Comparison of ENCODE assay signal across 8 cellular contexts in the genomic region with DNA sequence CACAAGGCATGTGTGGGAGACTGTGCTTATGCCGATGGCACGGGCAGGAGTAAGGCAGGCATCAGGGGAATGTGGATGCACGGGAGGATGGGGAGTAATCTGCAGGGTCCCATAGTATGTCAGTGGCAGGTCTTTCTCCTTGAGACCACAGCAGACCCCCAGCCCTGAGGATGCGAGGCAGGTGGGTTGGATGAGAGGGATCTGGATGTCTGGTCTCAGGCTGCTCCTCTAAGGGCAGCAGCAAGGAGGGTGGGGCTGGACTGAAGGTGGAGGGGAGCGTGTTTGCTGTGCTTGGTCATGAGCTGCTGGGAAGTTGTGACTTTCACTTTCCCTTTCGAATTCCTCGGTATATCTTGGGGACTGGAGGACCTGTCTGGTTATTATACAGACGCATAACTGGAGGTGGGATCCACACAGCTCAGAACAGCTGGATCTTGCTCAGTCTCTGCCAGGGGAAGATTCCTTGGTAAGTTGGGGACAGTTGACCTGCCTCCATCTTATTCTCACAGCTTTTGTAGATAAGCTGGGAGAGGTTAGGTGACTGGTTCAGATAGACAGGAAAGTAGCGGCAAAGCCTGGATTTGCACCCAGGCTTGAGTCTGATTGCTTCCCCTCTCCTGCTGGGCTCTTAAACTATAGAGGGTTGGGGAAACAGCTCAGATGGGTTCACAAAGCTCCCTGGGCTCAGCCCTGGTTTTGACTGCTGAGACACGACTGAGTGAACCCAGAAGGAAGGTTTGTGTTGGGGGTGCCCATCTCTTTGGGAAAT. TPM values are rescaled to one million over a fixed set of nuclear protein-coding genes. Genes with fewer than 3 reads are reported as not detected.
DNase-seq lines count a peak whose midpoint lies in the region; ATAC-seq, FAIRE-seq and TF ChIP-seq lines count a peak whose summit lies in the region.

A gene with protein sequence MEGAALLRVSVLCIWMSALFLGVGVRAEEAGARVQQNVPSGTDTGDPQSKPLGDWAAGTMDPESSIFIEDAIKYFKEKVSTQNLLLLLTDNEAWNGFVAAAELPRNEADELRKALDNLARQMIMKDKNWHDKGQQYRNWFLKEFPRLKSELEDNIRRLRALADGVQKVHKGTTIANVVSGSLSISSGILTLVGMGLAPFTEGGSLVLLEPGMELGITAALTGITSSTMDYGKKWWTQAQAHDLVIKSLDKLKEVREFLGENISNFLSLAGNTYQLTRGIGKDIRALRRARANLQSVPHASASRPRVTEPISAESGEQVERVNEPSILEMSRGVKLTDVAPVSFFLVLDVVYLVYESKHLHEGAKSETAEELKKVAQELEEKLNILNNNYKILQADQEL (plus strand): TSS at position 380 of the 769 bp plus-strand sequence. CDS start 1,823 bp downstream, outside the sequence.

- H4K20me1 ChIP-seq in GM12878 (ENCODE audit: control insufficient read depth, insufficient read depth): no peaks in the 10 kb centered on the region

- H3K36me3 ChIP-seq in Panc1 (ENCODE audit: control insufficient read depth, insufficient read depth, low read length) (no peaks in the 10 kb centered on the region), GM12878 (ENCODE audit: control insufficient read depth in 2 of 2, insufficient read depth in 2 of 2, low read length in 1 of 2) (peaks cover 0 to 9% of the 10 kb centered on the region in 2 experiments; a peak in 1 of 4 replicates)

- peak within 1 kb of the TSS; percentile 76 for H3K27ac ChIP-seq in Panc1 (ENCODE audit: low read length)
- H3K27ac ChIP-seq in GM12878 (ENCODE audit: control insufficient read depth, insufficient read depth): peak within 1 kb of the TSS; percentile 80

- H3K4me1 ChIP-seq in Panc1 (ENCODE audit: control insufficient read depth, insufficient read depth, low read length): peaks cover 5% of the 10 kb centered on the region; the same call in 1 of the 2 replicates
- H3K4me1 ChIP-seq in GM12878 (ENCODE audit: control insufficient read depth, insufficient read depth, low read length): peaks cover 38% of the 10 kb centered on the region

- H3K4me3 ChIP-seq in AG09309 (ENCODE audit: control insufficient read depth, low read depth, low read length) (peak within 1 kb of the TSS; percentile 18), Panc1 (ENCODE audit: low read depth in 2 of 2, low read length in 2 of 2) (peak within 1 kb of the TSS; percentile 33 to 66), GM12878 (peak within 1 kb of the TSS; percentile 91)

- no peak for TF ChIP-seq EP300 in GM12878 (IDR thresholded peaks at IDR 0.05; ENCODE audit: borderline replicate concordance in 1 of 2, control insufficient read depth in 1 of 2, low read depth in 2 of 2, low read length in 2 of 2)

- FAIRE-seq in GM12878 (lab: Jason Lieb, UNC): peak; percentile 70

- peak within 1 kb of the TSS; percentile 62 for H2AFZ ChIP-seq in GM12878 (ENCODE audit: control insufficient read depth, low read depth, low read length)

- in situ Hi-C loops in Panc1 (cut with HindIII; ENCODE audit: low pct_unique_long_range_greater_than_20kb, low sequenced_read_pairs) (no loop called here), GM12878 (cut with MboI) (no loop called here)

- peak within 1 kb of the TSS; percentile 91 for H3K4me2 ChIP-seq in GM12878 (ENCODE audit: control insufficient read depth, insufficient read depth)

- no peak for TF ChIP-seq RAD21 in GM12878 (IDR thresholded peaks at IDR 0.05; ENCODE audit: insufficient read depth, low read depth, low read length)

- H3K9ac ChIP-seq in GM12878 (ENCODE audit: control insufficient read depth, insufficient read depth, low read length): peak within 1 kb of the TSS; percentile 79

- CTCF ChIA-PET in Panc1 (lab: Charles Lee) (interaction anchor here (0.5 kb wide), 1 partner anchor 144 kb away, joined by 7 read pairs; no protein-coding TSS in a partner anchor), GM12878 (lab: Yijun Ruan, JAX) (interaction anchor here (0.5 to 13.2 kb wide), 9 partner anchors 8 to 187 kb away, joined by 3 to 153 read pairs (median 4); partner anchors contain the start of gene APOL2)

- peak; percentile 48 for ATAC-seq in GM19397 (IDR thresholded peaks at IDR 0.05; ENCODE audit: unreplicated experiment)
- ATAC-seq in Panc1: peak; percentile 93
- ATAC-seq in GM12878: peak; percentile 83

- BruUV-seq in Panc1 (replicated peaks; lab: Mats Ljungman, UMichigan) (no TSS peak), GM12878 (replicated peaks; lab: Mats Ljungman, UMichigan) (no TSS peak)

- RAD21 ChIA-PET in GM12878 (lab: Charles Lee; ENCODE audit: unreplicated experiment): interaction anchor here (0.8 to 12.0 kb wide), 7 partner anchors 14 to 58 kb away, joined by 3 to 100 read pairs (median 3); partner anchors contain the start of gene APOL2

- 19% methylated on average over 10 of the region's 10 CpGs for WGBS in GM12878 (ENCODE audit: insufficient coverage, insufficient replicate concordance, low lambda C conversion rate, missing lambda C conversion rate)

- H3K27me3 ChIP-seq in Panc1 (ENCODE audit: control insufficient read depth, insufficient read depth, low read length): no peaks in the 10 kb centered on the region
- H3K27me3 ChIP-seq in GM12878 (replicated peaks in 1 of 2; ENCODE audit: control insufficient read depth in 2 of 2, insufficient read depth in 2 of 2, low read length in 1 of 2): no peaks in the 10 kb centered on the region

- DNase-seq in AG09309 (ENCODE audit: low read depth) (no peak), Panc1 (ENCODE audit: low read depth, low spot score) (no peak), GM12878 (ENCODE audit: low read depth, low spot score) (peak; percentile 62), kidney tubule cell (ENCODE audit: low spot score) (peak; percentile 78), Kasumi-1 (lab: John Stamatoyannopoulos, UW) (no peak), cortex of kidney (lab: John Stamatoyannopoulos, UW) (no peak)
- DNase-seq in stimulated activated naive CD4-positive, alpha-beta T cell (lab: John Stamatoyannopoulos, UW): peak; percentile 18 to 63 (median 38)

- intact Hi-C loops in Panc1 (cut with micrococcal nuclease; ENCODE audit: unreplicated experiment): no loop called here
- intact Hi-C loops in GM12878 (cut with micrococcal nuclease; ENCODE audit: unreplicated experiment): no loop called here

- POLR2A ChIA-PET in Panc1 (lab: Charles Lee) (no interaction called here), GM12878 (lab: Charles Lee) (interaction anchor here (0.6 to 6.5 kb wide), 7 partner anchors 9 to 143 kb away, joined by 3 to 99 read pairs (median 4); partner anchors contain the start of gene APOL2)

- TF ChIP-seq CTCF in AG09309 (IDR thresholded peaks at IDR 0.05; ENCODE audit: control insufficient read depth, insufficient read depth, low read depth, low read length, missing control alignments): no peak
- TF ChIP-seq CTCF in Panc1 (IDR thresholded peaks at IDR 0.05): no peak
- TF ChIP-seq CTCF in GM12878 (IDR thresholded peaks at IDR 0.05 in 2 of 3, conservative IDR thresholded peaks at IDR 0.05 in 1 of 3; ENCODE audit: control insufficient read depth in 2 of 3, extremely low read depth in 1 of 3, insufficient read depth in 1 of 3, low read depth in 3 of 3, low read length in 3 of 3): no peak

- SMC1A ChIA-PET in GM12878 (lab: Charles Lee; ENCODE audit: uncharacterized antibody, unreplicated experiment): interaction anchor here (0.8 to 9.8 kb wide), 8 partner anchors 8 to 94 kb away, joined by 3 to 165 read pairs (median 4); partner anchors contain the start of gene APOL2

- no peaks in the 10 kb centered on the region for H3K9me3 ChIP-seq in Panc1 (ENCODE audit: control insufficient read depth, insufficient read depth, low read depth, low read length)
- H3K9me3 ChIP-seq in GM12878 (replicated peaks; ENCODE audit: control insufficient read depth, insufficient read depth, low read length): no peaks in the 10 kb centered on the region

- H3K79me2 ChIP-seq in GM12878 (ENCODE audit: control insufficient read depth, insufficient read depth, low read length): peaks cover 23% of the 10 kb centered on the region

- TF ChIP-seq POLR2A in GM12878 (IDR thresholded peaks at IDR 0.05; ENCODE audit: low read depth, low read length): 0 out of 2 replicates have a peak, but pooled peaks have one; percentile 49

TF ChIP-seq in GM12878, 131 proteins besides CTCF, POLR2A, EP300 and RAD21 (continues in another document):
- no peak for TF ChIP-seq RELA (IDR thresholded peaks at IDR 0.05; ENCODE audit: borderline replicate concordance, partially characterized antibody)
- TF ChIP-seq HDAC6 (IDR thresholded peaks at IDR 0.05; ENCODE audit: unreplicated experiment): no peak
- TF ChIP-seq POU2F2 (IDR thresholded peaks at IDR 0.05; ENCODE audit: borderline replicate concordance, low read depth, low read length): peak; percentile 7; the same call in 1 of the 3 replicates
- TF ChIP-seq ZNF622 (IDR thresholded peaks at IDR 0.05): no peak
- TF ChIP-seq ZNF24 (IDR thresholded peaks at IDR 0.05): 0 out of 2 replicates have a peak, but pooled peaks have one; percentile 7

RNA-seq across cellular contexts. Expression of the gene that starts here (rescaled TPM):
- total RNA-seq in Panc1 (2021; ENCODE audit: unreplicated experiment): 16.0 TPM
- polyA plus RNA-seq in Panc1 (2012; ENCODE audit: insufficient read length): 11.9 TPM
- 27.2 and 29.3 TPM in 2 replicates for total RNA-seq in GM12878 (2013; cell fraction: nucleolus; rRNA removed)
- total RNA-seq in GM12878 (2014; rRNA removed): 13.7 and 14.4 TPM in 2 replicates
- total RNA-seq in GM12878 (2014; rRNA removed; fragmentation: Illumina TruSeq; extraction: Trizol): 12.6 and 13.1 TPM in 2 replicates
- total RNA-seq in GM12878 (2021): 27.4 and 28.6 TPM in 2 replicates
- 63.5 TPM for polyA plus RNA-seq in GM12878 (2011; ENCODE audit: low read depth)
- polyA plus RNA-seq in GM12878 (2011; rRNA removed): 27.2 and 42.0 TPM in 2 replicates
- polyA plus RNA-seq in GM12878 (2011; cell fraction: cytosol; rRNA removed): 38.4 and 39.9 TPM in 2 replicates
- polyA plus RNA-seq in GM12878 (2011; cell fraction: nucleus; rRNA removed): 65.7 and 104 TPM in 2 replicates
- 68.7 and 73.3 TPM in 2 replicates for polyA plus RNA-seq in GM12878 (2012)
- polyA plus RNA-seq in GM12878 (2014; fragmentation: Illumina TruSeq; extraction: Trizol): 20.6 and 25.3 TPM in 2 replicates
- 10 to 100 TPM in 1 of 2 experiments, 1 to 10 TPM in 1; 9.0 to 10.7 TPM for polyA plus RNA-seq in GM12878 (2014; fragmentation: Nextera tagmentation; extraction: Ambion mirVana)
- 18.3 and 18.7 TPM in 2 replicates for polyA plus RNA-seq in GM12878 (2014; rRNA removed)
- polyA plus RNA-seq in GM12878 (2016; fragmentation: Nextera tagmentation; extraction: Ambion mirVana): 10 to 100 TPM; 17.2 to 18.0 TPM
- 33.8 and 34.1 TPM in 2 replicates for polyA minus RNA-seq in GM12878 (2011; rRNA and poly(A)+ RNA removed)
- 11.8 and 16.4 TPM in 2 replicates for polyA minus RNA-seq in GM12878 (2011; cell fraction: cytosol; rRNA and poly(A)+ RNA removed)
- 15.2 and 21.3 TPM in 2 replicates for polyA minus RNA-seq in GM12878 (2011; cell fraction: nucleus; rRNA and poly(A)+ RNA removed)

Comparison
In these comparisons a context has a peak if more than half of its experiments do, and no peak if none do; other contexts are left out.
1. DNase-seq: peak in GM12878 (single experiment), kidney tubule cell (single experiment) and stimulated activated naive CD4-positive, alpha-beta T cell (6 of 6); none in AG09309 (single experiment), Panc1 (single experiment), Kasumi-1 (0 of 2) and cortex of kidney (single experiment).
2. H3K4me3 ChIP-seq: peak in every context shown above with its lines; median percentile 91 in GM12878; 50 in Panc1; 18 in AG09309.
3. Peak in every context shown above with its lines, with median percentiles within 50 percentile points of each other: ATAC-seq.